ENCODE assay signal across 1 cellular context in the genomic region with DNA sequence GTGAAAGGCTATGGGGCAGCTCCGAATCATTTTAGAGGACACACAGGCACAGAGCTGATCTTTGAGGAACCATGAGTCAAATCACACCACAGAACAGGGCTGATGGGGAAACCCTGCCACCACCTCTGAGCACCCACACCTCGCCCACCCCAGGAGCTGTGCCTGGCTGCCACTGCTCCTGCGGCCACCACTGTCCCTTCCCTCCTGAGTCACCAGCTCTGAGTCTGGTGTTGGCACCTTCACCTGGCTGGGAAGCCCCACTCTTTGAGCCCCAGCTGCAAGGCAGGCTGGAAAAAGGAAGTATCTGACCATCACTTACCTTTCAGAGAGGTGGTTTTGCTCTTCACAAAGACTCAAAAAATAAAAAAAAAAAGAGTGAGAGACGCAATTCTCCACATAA.
TF ChIP-seq lines count a peak whose summit lies in the region.

No MANE protein-coding gene starts in this region.

TF ChIP-seq in GM12878, 131 proteins besides CTCF, POLR2A, EP300 and RAD21 (continued from another document and continues in another):
- TF ChIP-seq, protein P1, sequence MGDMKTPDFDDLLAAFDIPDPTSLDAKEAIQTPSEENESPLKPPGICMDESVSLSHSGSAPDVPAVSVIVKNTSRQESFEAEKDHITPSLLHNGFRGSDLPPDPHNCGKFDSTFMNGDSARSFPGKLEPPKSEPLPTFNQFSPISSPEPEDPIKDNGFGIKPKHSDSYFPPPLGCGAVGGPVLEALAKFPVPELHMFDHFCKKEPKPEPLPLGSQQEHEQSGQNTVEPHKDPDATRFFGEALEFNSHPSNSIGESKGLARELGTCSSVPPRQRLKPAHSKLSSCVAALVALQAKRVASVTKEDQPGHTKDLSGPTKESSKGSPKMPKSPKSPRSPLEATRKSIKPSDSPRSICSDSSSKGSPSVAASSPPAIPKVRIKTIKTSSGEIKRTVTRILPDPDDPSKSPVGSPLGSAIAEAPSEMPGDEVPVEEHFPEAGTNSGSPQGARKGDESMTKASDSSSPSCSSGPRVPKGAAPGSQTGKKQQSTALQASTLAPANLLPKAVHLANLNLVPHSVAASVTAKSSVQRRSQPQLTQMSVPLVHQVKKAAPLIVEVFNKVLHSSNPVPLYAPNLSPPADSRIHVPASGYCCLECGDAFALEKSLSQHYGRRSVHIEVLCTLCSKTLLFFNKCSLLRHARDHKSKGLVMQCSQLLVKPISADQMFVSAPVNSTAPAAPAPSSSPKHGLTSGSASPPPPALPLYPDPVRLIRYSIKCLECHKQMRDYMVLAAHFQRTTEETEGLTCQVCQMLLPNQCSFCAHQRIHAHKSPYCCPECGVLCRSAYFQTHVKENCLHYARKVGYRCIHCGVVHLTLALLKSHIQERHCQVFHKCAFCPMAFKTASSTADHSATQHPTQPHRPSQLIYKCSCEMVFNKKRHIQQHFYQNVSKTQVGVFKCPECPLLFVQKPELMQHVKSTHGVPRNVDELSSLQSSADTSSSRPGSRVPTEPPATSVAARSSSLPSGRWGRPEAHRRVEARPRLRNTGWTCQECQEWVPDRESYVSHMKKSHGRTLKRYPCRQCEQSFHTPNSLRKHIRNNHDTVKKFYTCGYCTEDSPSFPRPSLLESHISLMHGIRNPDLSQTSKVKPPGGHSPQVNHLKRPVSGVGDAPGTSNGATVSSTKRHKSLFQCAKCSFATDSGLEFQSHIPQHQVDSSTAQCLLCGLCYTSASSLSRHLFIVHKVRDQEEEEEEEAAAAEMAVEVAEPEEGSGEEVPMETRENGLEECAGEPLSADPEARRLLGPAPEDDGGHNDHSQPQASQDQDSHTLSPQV (IDR thresholded peaks at IDR 0.05) = no peak
- peak; percentile 67; the same call in 1 of the 2 replicates for TF ChIP-seq BCL11A (IDR thresholded peaks at IDR 0.05; ENCODE audit: low read depth, low read length)
- TF ChIP-seq, protein P2, sequence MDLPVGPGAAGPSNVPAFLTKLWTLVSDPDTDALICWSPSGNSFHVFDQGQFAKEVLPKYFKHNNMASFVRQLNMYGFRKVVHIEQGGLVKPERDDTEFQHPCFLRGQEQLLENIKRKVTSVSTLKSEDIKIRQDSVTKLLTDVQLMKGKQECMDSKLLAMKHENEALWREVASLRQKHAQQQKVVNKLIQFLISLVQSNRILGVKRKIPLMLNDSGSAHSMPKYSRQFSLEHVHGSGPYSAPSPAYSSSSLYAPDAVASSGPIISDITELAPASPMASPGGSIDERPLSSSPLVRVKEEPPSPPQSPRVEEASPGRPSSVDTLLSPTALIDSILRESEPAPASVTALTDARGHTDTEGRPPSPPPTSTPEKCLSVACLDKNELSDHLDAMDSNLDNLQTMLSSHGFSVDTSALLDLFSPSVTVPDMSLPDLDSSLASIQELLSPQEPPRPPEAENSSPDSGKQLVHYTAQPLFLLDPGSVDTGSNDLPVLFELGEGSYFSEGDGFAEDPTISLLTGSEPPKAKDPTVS (IDR thresholded peaks at IDR 0.05; ENCODE audit: low read depth, low read length) = no peak
- TF ChIP-seq, protein P3, sequence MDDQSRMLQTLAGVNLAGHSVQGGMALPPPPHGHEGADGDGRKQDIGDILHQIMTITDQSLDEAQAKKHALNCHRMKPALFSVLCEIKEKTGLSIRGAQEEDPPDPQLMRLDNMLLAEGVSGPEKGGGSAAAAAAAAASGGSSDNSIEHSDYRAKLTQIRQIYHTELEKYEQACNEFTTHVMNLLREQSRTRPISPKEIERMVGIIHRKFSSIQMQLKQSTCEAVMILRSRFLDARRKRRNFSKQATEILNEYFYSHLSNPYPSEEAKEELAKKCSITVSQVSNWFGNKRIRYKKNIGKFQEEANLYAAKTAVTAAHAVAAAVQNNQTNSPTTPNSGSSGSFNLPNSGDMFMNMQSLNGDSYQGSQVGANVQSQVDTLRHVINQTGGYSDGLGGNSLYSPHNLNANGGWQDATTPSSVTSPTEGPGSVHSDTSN (IDR thresholded peaks at IDR 0.05; ENCODE audit: insufficient replicate concordance, low read depth, low read length) = no peak
- peak; percentile 89 for TF ChIP-seq MTA2 (IDR thresholded peaks at IDR 0.05; ENCODE audit: low read depth)
- TF ChIP-seq JUNB (IDR thresholded peaks at IDR 0.05) = peak; percentile 90
- peak; percentile 78 for TF ChIP-seq ZNF384 (IDR thresholded peaks at IDR 0.05; ENCODE audit: borderline replicate concordance, low read depth, low read length)
- TF ChIP-seq, protein P4, sequence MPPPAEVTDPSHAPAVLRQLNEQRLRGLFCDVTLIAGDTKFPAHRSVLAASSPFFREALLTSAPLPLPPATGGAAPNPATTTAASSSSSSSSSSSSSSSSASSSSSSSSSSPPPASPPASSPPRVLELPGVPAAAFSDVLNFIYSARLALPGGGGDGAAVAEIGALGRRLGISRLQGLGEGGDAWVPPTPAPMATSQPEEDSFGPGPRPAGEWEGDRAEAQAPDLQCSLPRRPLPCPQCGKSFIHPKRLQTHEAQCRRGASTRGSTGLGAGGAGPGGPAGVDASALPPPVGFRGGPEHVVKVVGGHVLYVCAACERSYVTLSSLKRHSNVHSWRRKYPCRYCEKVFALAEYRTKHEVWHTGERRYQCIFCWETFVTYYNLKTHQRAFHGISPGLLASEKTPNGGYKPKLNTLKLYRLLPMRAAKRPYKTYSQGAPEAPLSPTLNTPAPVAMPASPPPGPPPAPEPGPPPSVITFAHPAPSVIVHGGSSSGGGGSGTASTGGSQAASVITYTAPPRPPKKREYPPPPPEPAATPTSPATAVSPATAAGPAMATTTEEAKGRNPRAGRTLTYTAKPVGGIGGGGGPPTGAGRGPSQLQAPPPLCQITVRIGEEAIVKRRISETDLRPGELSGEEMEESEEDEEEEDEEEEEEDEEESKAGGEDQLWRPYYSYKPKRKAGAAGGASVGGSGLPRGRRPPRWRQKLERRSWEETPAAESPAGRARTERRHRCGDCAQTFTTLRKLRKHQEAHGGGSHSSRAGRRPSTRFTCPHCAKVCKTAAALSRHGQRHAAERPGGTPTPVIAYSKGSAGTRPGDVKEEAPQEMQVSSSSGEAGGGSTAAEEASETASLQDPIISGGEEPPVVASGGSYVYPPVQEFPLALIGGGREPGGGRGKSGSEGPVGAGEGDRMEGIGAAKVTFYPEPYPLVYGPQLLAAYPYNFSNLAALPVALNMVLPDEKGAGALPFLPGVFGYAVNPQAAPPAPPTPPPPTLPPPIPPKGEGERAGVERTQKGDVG (CRISPR knock-in tag; IDR thresholded peaks at IDR 0.05) = no peak
- TF ChIP-seq EGR1 (IDR thresholded peaks at IDR 0.05; ENCODE audit: borderline replicate concordance in 1 of 2, low read depth in 2 of 2, low read length in 2 of 2) = peak in 1 of 2 experiments; percentile 79; a peak in 2 of 3 replicates
- peak; percentile 73 to 84 for TF ChIP-seq BHLHE40 (IDR thresholded peaks at IDR 0.05; ENCODE audit: borderline replicate concordance in 1 of 2, low read depth in 2 of 2, low read length in 1 of 2)
- TF ChIP-seq BMI1 (IDR thresholded peaks at IDR 0.05; ENCODE audit: borderline replicate concordance) = peak; percentile 54; the same call in 1 of the 2 replicates
- TF ChIP-seq EZH2 (IDR thresholded peaks at IDR 0.05; ENCODE audit: borderline replicate concordance, control insufficient read depth, low read depth, low read length) = no peak
- no peak for TF ChIP-seq NR2C1 (IDR thresholded peaks at IDR 0.05)
- no peak for TF ChIP-seq ESRRA (IDR thresholded peaks at IDR 0.05; ENCODE audit: low read length)
- no peak for TF ChIP-seq HDAC6 (IDR thresholded peaks at IDR 0.05; ENCODE audit: unreplicated experiment)
- TF ChIP-seq, protein P5, sequence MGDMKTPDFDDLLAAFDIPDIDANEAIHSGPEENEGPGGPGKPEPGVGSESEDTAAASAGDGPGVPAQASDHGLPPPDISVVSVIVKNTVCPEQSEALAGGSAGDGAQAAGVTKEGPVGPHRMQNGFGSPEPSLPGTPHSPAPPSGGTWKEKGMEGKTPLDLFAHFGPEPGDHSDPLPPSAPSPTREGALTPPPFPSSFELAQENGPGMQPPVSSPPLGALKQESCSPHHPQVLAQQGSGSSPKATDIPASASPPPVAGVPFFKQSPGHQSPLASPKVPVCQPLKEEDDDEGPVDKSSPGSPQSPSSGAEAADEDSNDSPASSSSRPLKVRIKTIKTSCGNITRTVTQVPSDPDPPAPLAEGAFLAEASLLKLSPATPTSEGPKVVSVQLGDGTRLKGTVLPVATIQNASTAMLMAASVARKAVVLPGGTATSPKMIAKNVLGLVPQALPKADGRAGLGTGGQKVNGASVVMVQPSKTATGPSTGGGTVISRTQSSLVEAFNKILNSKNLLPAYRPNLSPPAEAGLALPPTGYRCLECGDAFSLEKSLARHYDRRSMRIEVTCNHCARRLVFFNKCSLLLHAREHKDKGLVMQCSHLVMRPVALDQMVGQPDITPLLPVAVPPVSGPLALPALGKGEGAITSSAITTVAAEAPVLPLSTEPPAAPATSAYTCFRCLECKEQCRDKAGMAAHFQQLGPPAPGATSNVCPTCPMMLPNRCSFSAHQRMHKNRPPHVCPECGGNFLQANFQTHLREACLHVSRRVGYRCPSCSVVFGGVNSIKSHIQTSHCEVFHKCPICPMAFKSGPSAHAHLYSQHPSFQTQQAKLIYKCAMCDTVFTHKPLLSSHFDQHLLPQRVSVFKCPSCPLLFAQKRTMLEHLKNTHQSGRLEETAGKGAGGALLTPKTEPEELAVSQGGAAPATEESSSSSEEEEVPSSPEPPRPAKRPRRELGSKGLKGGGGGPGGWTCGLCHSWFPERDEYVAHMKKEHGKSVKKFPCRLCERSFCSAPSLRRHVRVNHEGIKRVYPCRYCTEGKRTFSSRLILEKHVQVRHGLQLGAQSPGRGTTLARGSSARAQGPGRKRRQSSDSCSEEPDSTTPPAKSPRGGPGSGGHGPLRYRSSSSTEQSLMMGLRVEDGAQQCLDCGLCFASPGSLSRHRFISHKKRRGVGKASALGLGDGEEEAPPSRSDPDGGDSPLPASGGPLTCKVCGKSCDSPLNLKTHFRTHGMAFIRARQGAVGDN (IDR thresholded peaks at IDR 0.05) = 0 out of 2 replicates have a peak, but pooled peaks have one; percentile 25
- TF ChIP-seq EED (IDR thresholded peaks at IDR 0.05; ENCODE audit: low read depth) = peak; percentile 97
- TF ChIP-seq CREB1 (IDR thresholded peaks at IDR 0.05; ENCODE audit: low read depth) = no peak
- TF ChIP-seq LARP7 (IDR thresholded peaks at IDR 0.05) = no peak
- peak; percentile 57; the same call in 1 of the 2 replicates for TF ChIP-seq ZSCAN29 (IDR thresholded peaks at IDR 0.05)
- TF ChIP-seq, protein P6, sequence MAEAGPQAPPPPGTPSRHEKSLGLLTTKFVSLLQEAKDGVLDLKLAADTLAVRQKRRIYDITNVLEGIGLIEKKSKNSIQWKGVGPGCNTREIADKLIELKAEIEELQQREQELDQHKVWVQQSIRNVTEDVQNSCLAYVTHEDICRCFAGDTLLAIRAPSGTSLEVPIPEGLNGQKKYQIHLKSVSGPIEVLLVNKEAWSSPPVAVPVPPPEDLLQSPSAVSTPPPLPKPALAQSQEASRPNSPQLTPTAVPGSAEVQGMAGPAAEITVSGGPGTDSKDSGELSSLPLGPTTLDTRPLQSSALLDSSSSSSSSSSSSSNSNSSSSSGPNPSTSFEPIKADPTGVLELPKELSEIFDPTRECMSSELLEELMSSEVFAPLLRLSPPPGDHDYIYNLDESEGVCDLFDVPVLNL (IDR thresholded peaks at IDR 0.05; ENCODE audit: low read depth, low read length) = no peak
- TF ChIP-seq, protein P7, sequence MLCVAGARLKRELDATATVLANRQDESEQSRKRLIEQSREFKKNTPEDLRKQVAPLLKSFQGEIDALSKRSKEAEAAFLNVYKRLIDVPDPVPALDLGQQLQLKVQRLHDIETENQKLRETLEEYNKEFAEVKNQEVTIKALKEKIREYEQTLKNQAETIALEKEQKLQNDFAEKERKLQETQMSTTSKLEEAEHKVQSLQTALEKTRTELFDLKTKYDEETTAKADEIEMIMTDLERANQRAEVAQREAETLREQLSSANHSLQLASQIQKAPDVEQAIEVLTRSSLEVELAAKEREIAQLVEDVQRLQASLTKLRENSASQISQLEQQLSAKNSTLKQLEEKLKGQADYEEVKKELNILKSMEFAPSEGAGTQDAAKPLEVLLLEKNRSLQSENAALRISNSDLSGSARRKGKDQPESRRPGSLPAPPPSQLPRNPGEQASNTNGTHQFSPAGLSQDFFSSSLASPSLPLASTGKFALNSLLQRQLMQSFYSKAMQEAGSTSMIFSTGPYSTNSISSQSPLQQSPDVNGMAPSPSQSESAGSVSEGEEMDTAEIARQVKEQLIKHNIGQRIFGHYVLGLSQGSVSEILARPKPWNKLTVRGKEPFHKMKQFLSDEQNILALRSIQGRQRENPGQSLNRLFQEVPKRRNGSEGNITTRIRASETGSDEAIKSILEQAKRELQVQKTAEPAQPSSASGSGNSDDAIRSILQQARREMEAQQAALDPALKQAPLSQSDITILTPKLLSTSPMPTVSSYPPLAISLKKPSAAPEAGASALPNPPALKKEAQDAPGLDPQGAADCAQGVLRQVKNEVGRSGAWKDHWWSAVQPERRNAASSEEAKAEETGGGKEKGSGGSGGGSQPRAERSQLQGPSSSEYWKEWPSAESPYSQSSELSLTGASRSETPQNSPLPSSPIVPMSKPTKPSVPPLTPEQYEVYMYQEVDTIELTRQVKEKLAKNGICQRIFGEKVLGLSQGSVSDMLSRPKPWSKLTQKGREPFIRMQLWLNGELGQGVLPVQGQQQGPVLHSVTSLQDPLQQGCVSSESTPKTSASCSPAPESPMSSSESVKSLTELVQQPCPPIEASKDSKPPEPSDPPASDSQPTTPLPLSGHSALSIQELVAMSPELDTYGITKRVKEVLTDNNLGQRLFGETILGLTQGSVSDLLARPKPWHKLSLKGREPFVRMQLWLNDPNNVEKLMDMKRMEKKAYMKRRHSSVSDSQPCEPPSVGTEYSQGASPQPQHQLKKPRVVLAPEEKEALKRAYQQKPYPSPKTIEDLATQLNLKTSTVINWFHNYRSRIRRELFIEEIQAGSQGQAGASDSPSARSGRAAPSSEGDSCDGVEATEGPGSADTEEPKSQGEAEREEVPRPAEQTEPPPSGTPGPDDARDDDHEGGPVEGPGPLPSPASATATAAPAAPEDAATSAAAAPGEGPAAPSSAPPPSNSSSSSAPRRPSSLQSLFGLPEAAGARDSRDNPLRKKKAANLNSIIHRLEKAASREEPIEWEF (IDR thresholded peaks at IDR 0.05; ENCODE audit: insufficient replicate concordance, low read depth, low read length) = no peak
- peak; percentile 95 for TF ChIP-seq NBN (IDR thresholded peaks at IDR 0.05)
- peak; percentile 90 for TF ChIP-seq TCF3 (IDR thresholded peaks at IDR 0.05; ENCODE audit: borderline replicate concordance, insufficient read depth, low read depth, low read length)
- TF ChIP-seq PML (IDR thresholded peaks at IDR 0.05; ENCODE audit: low read length) = no peak
- peak; percentile 71; the same call in 1 of the 2 replicates for TF ChIP-seq TBL1XR1 (IDR thresholded peaks at IDR 0.05; ENCODE audit: low read depth, low read length)
- peak; percentile 96 for TF ChIP-seq GATAD2B (conservative IDR thresholded peaks at IDR 0.05; ENCODE audit: low read depth)
- TF ChIP-seq SPI1 (IDR thresholded peaks at IDR 0.05; ENCODE audit: borderline replicate concordance, insufficient read depth, low read depth, low read length) = peak; percentile 38; the same call in 1 of the 2 replicates
- TF ChIP-seq BACH1 (IDR thresholded peaks at IDR 0.05; ENCODE audit: borderline replicate concordance) = peak; percentile 66; the same call in 1 of the 2 replicates
- TF ChIP-seq TAF1 (IDR thresholded peaks at IDR 0.05; ENCODE audit: borderline replicate concordance, low read depth, low read length) = no peak; the same call in 1 of the 2 replicates
- no peak for TF ChIP-seq SREBF1 (IDR thresholded peaks at IDR 0.05; ENCODE audit: low read length)
- TF ChIP-seq IKZF1 (conservative IDR thresholded peaks at IDR 0.05) = peak; percentile 96
- TF ChIP-seq ASH2L (IDR thresholded peaks at IDR 0.05; ENCODE audit: borderline replicate concordance, low read depth) = no peak
- no peak for TF ChIP-seq MTA3 (IDR thresholded peaks at IDR 0.05; ENCODE audit: borderline replicate concordance, low read length)
- no peak for TF ChIP-seq MXI1 (IDR thresholded peaks at IDR 0.05; ENCODE audit: low read depth, low read length)
- peak; percentile 91; the same call in 1 of the 2 replicates for TF ChIP-seq PAX5 (IDR thresholded peaks at IDR 0.05; ENCODE audit: borderline replicate concordance, low read depth, low read length)
- no peak for TF ChIP-seq NR2C2 (IDR thresholded peaks at IDR 0.05; ENCODE audit: borderline replicate concordance, control insufficient read depth, insufficient read length, low read depth)
